Comparison of ENCODE assay signal across 1 cellular context in genomic region chr1:58815680-58816071, GRCh38.
TF ChIP-seq lines count a peak whose summit lies in the region.

No MANE protein-coding gene starts in this region.

TF ChIP-seq in GM12878, 131 proteins besides CTCF, POLR2A, EP300 and RAD21 (continued from another document):
- TF ChIP-seq PRDM15 (CRISPR knock-in tag; IDR thresholded peaks at IDR 0.05), result no peak
- 0 out of 2 replicates have a peak, but pooled peaks have one; percentile 41 for TF ChIP-seq MTA3 (IDR thresholded peaks at IDR 0.05; ENCODE audit: borderline replicate concordance, low read length)
- TF ChIP-seq E2F4 (IDR thresholded peaks at IDR 0.05; ENCODE audit: low read depth, low read length), result 0 out of 2 replicates have a peak, but pooled peaks have one; percentile 13
- 0 out of 2 replicates have a peak, but pooled peaks have one; percentile 30 for TF ChIP-seq ATF2 (IDR thresholded peaks at IDR 0.05; ENCODE audit: low read length)
- TF ChIP-seq TCF3 (IDR thresholded peaks at IDR 0.05; ENCODE audit: borderline replicate concordance, insufficient read depth, low read depth, low read length), result no peak
- TF ChIP-seq SIN3A (IDR thresholded peaks at IDR 0.05; ENCODE audit: low read depth, low read length), result no peak
- no peak for TF ChIP-seq BMI1 (IDR thresholded peaks at IDR 0.05; ENCODE audit: borderline replicate concordance)
- no peak for TF ChIP-seq ZNF384 (IDR thresholded peaks at IDR 0.05; ENCODE audit: borderline replicate concordance, low read depth, low read length)
- no peak for TF ChIP-seq NKRF (conservative IDR thresholded peaks at IDR 0.05)
- no peak for TF ChIP-seq RELA (IDR thresholded peaks at IDR 0.05; ENCODE audit: borderline replicate concordance, partially characterized antibody)
- TF ChIP-seq MYC (IDR thresholded peaks at IDR 0.05; ENCODE audit: insufficient read depth, insufficient read length, insufficient replicate concordance, low read length, severe bottlenecking), result no peak
- no peak for TF ChIP-seq RCOR1 (conservative IDR thresholded peaks at IDR 0.05; ENCODE audit: low read depth, low read length)
TF ChIP-seq in GM12878: peak in this region for 6.
